ENCODE assay signal across 1 cellular context in genomic region chr1:86774305-86775304, GRCh38.
TF ChIP-seq lines count a peak whose summit lies in the region.

No MANE protein-coding gene starts in this region.

TF ChIP-seq in HEK293, 187 proteins besides CTCF, POLR2A, EP300 and RAD21 (continued from another document and continues in another):
- TF ChIP-seq BCL6B (tag by site-specific recombination; IDR thresholded peaks at IDR 0.05) (peak; percentile 80), MEIS1 (CRISPR knock-in tag; IDR thresholded peaks at IDR 0.05; ENCODE audit: borderline replicate concordance) (peak; percentile 95), ZBTB44 (tag by site-specific recombination; IDR thresholded peaks at IDR 0.05) (peak; percentile 94), REST (tag by site-specific recombination; IDR thresholded peaks at IDR 0.05) (peak; percentile 51; the same call in 1 of the 2 replicates), ZNF610 (tag by site-specific recombination; IDR thresholded peaks at IDR 0.05; ENCODE audit: borderline replicate concordance) (peak; percentile 80), ZBTB21 (tag by site-specific recombination; IDR thresholded peaks at IDR 0.05) (peak; percentile 76), ZBTB11 (tag by site-specific recombination; conservative IDR thresholded peaks at IDR 0.05; ENCODE audit: low read depth) (no peak; the same call in 1 of the 2 replicates), GLI2 (tag by site-specific recombination; IDR thresholded peaks at IDR 0.05; ENCODE audit: borderline replicate concordance, low read depth) (peak; percentile 100), ZNF548 (tag by site-specific recombination; IDR thresholded peaks at IDR 0.05) (no peak), ZNF449 (tag by site-specific recombination; IDR thresholded peaks at IDR 0.05) (peak; percentile 77; the same call in 1 of the 2 replicates), ZNF140 (tag by site-specific recombination; IDR thresholded peaks at IDR 0.05) (no peak), ZNF701 (tag by site-specific recombination; IDR thresholded peaks at IDR 0.05) (no peak), ZNF843 (tag by site-specific recombination; IDR thresholded peaks at IDR 0.05) (peak; percentile 100), MYNN (tag by site-specific recombination; IDR thresholded peaks at IDR 0.05; ENCODE audit: borderline replicate concordance) (peak; percentile 46; the same call in 1 of the 2 replicates), HOXC10 (CRISPR knock-in tag; IDR thresholded peaks at IDR 0.05) (no peak), EGR2 (tag by site-specific recombination; IDR thresholded peaks at IDR 0.05; ENCODE audit: low read depth) (peak; percentile 58), ZNF704 (tag by site-specific recombination; IDR thresholded peaks at IDR 0.05) (no peak), OSR2 (tag by site-specific recombination; IDR thresholded peaks at IDR 0.05) (peak; percentile 99), ZNF174 (tag by site-specific recombination; IDR thresholded peaks at IDR 0.05) (peak; percentile 51; the same call in 1 of the 2 replicates), ZNF148 (tag by site-specific recombination; IDR thresholded peaks at IDR 0.05; ENCODE audit: borderline replicate concordance) (no peak), ZNF549 (tag by site-specific recombination; IDR thresholded peaks at IDR 0.05) (peak; percentile 53), RBAK (tag by site-specific recombination; IDR thresholded peaks at IDR 0.05) (no peak), ZNF175 (tag by site-specific recombination; IDR thresholded peaks at IDR 0.05) (no peak), ZNF747 (tag by site-specific recombination; IDR thresholded peaks at IDR 0.05) (no peak), ZNF112 (tag by site-specific recombination; IDR thresholded peaks at IDR 0.05) (no peak), TCF7L2 (IDR thresholded peaks at IDR 0.05; ENCODE audit: borderline replicate concordance, low read depth, low read length) (peak; percentile 100), ZBTB26 (tag by site-specific recombination; optimal IDR thresholded peaks at IDR 0.05) (peak; percentile 23), ZNF114 (tag by site-specific recombination; IDR thresholded peaks at IDR 0.05) (no peak), KLF9 (tag by site-specific recombination; IDR thresholded peaks at IDR 0.05; ENCODE audit: low read depth) (peak; percentile 37; the same call in 1 of the 2 replicates), ZNF157 (tag by site-specific recombination; IDR thresholded peaks at IDR 0.05) (no peak), ZNF777 (tag by site-specific recombination; IDR thresholded peaks at IDR 0.05; ENCODE audit: borderline replicate concordance) (no peak), KLF16 (tag by site-specific recombination; IDR thresholded peaks at IDR 0.05) (peak; percentile 70), ZNF221 (tag by site-specific recombination; IDR thresholded peaks at IDR 0.05; ENCODE audit: borderline replicate concordance) (peak; percentile 53; the same call in 1 of the 2 replicates), ZNF830 (tag by site-specific recombination; IDR thresholded peaks at IDR 0.05; ENCODE audit: low read depth) (no peak), BCL11A (tag by site-specific recombination; IDR thresholded peaks at IDR 0.05; ENCODE audit: low read depth) (peak; percentile 99), PRDM4 (tag by site-specific recombination; IDR thresholded peaks at IDR 0.05) (peak; percentile 98), ZBTB6 (tag by site-specific recombination; IDR thresholded peaks at IDR 0.05) (peak; percentile 55; the same call in 1 of the 2 replicates), ZNF146 (tag by site-specific recombination; IDR thresholded peaks at IDR 0.05) (peak; percentile 86)
